9 cellular contexts compared by ENCODE assay signal in genomic region chr7:130008941-130009847, GRCh38. TPM values are rescaled to one million over a fixed set of nuclear protein-coding genes. Genes with fewer than 3 reads are reported as not detected.
DNase-seq lines count a peak whose midpoint lies in the region; ATAC-seq and TF ChIP-seq lines count a peak whose summit lies in the region.
"Had no signal": no experiment of that assay in that cellular context is flagged by ENCODE, and none has a peak within 500 bp of the region (broad histone marks: within the 10 kb centered on the region; RNA-seq: fewer than 3 reads in every experiment).

No MANE protein-coding gene starts in this region.

- H3K9me3 ChIP-seq in thyroid gland (no peaks in the 10 kb centered on the region), A673 (ENCODE audit: low read depth, low read length, poor library complexity, severe bottlenecking) (no peaks in the 10 kb centered on the region)

- no peak for ATAC-seq in HG03432 (IDR thresholded peaks at IDR 0.05; ENCODE audit: unreplicated experiment)

- DNase-seq in NCI-H510A treated with DMSO at 0.1 percent for 48 hours (lab: John Stamatoyannopoulos, UW) (peak; percentile 4), NCI-H510A (lab: John Stamatoyannopoulos, UW) (no peak), SK-MEL-5 (ENCODE audit: low read depth, low spot score) (peak; percentile 61), glomerular visceral epithelial cell (ENCODE audit: extremely low spot score) (peak; percentile 85), thyroid gland (peak; percentile 94 to 95), KG1 (lab: John Stamatoyannopoulos, UW) (no peak), A673 (ENCODE audit: low spot score) (no peak)
- DNase-seq: NCI-H526 treated with DMSO at 0.1 percent for 48 hours had no signal

- in situ Hi-C loops in SK-MEL-5 (cut with HindIII; ENCODE audit: low pct_unique_long_range_greater_than_20kb, low sequenced_read_pairs), result no loop called here

- CTCF ChIA-PET in A673 (lab: Charles Lee), result no interaction called here

- no TSS peak for BruUV-seq in A673 (replicated peaks; lab: Mats Ljungman, UMichigan)

- H3K4me1 ChIP-seq in thyroid gland, result peaks cover 8 to 27% of the 10 kb centered on the region in 2 donors
- H3K4me1 ChIP-seq in A673 (ENCODE audit: insufficient read depth, low read length, poor library complexity, severe bottlenecking), result no peaks in the 10 kb centered on the region

- TF ChIP-seq CTCF in thyroid gland (IDR thresholded peaks at IDR 0.05) (no peak), A673 (conservative IDR thresholded peaks at IDR 0.05; ENCODE audit: low read depth, low read length) (no peak)

- TF ChIP-seq POLR2A in thyroid gland (IDR thresholded peaks at IDR 0.05), result peak in 1 of 2 donors; percentile 20

- intact Hi-C loops in thyroid gland (cut with DNase I), result no loop called here
- intact Hi-C loops in A673 (cut with micrococcal nuclease; ENCODE audit: unreplicated experiment), result no loop called here

- POLR2A ChIA-PET in A673 (lab: Charles Lee; ENCODE audit: low non-redundant PET), result interaction anchor here (0.7 kb wide), 1 partner anchor 50 kb away, joined by 4 read pairs; no protein-coding TSS in a partner anchor

- WGBS in thyroid gland, 2 donors, result 51 to 55% methylated on average over 8 of the region's 8 CpGs

- H3K36me3 ChIP-seq in thyroid gland, result no peaks in the 10 kb centered on the region
- H3K36me3 ChIP-seq in A673 (ENCODE audit: insufficient read depth, low read length, poor library complexity, severe bottlenecking), result no peaks in the 10 kb centered on the region

- H3K4me3 ChIP-seq in thyroid gland (replicated peaks in 1 of 3) (no peak overlapping the region), A673 (ENCODE audit: low read depth, low read length, poor library complexity, severe bottlenecking) (no peak overlapping the region)

- H3K27me3 ChIP-seq in thyroid gland (no peaks in the 10 kb centered on the region), A673 (replicated peaks; ENCODE audit: insufficient read depth, low read depth, low read length, poor library complexity) (no peaks in the 10 kb centered on the region)

- H3K27ac ChIP-seq in thyroid gland (peak overlapping the region; percentile 83 to 94 (median 90)), A673 (ENCODE audit: low read depth, low read length, poor library complexity, severe bottlenecking) (no peak overlapping the region)

RNA-seq across cellular contexts. Expression of gene ZC3HC1, which starts 42.0 kb away (rescaled TPM):
- total RNA-seq in SK-MEL-5 (2014; rRNA removed; shearing (Covaris generic)), result 41.4 and 47.1 TPM in 2 replicates
- polyA plus RNA-seq in SK-MEL-5 (2015; cell fraction: cytosol; rRNA removed), result 32.7 and 36.5 TPM in 2 replicates
- 37.9 and 40.1 TPM in 2 replicates for polyA plus RNA-seq in SK-MEL-5 (2015; cell fraction: nucleus; rRNA removed)
- total RNA-seq in thyroid gland (10 to 100 TPM; 11.8 to 17.9 (median 16.7) TPM), A673 (2021) (34.1 and 40.7 TPM in 2 replicates)

RNA-seq across cellular contexts. Expression of gene UBE2H, which starts 56.4 kb away (rescaled TPM):
- 37.4 and 40.5 TPM in 2 replicates for total RNA-seq in SK-MEL-5 (2014; rRNA removed; shearing (Covaris generic))
- 71.1 and 85.0 TPM in 2 replicates for polyA plus RNA-seq in SK-MEL-5 (2015; cell fraction: cytosol; rRNA removed)
- 43.6 and 48.0 TPM in 2 replicates for polyA plus RNA-seq in SK-MEL-5 (2015; cell fraction: nucleus; rRNA removed)
- total RNA-seq in thyroid gland (100 to 1,000 TPM in 3 of 4 donors, 10 to 100 TPM in 1; 97.7 to 156 (median 122) TPM), A673 (2021) (28.8 and 35.2 TPM in 2 replicates)

Comparison
In these comparisons a context has a peak if more than half of its experiments do, and no peak if none do; other contexts are left out.
1. DNase-seq: peak in NCI-H510A treated with DMSO at 0.1 percent for 48 hours (single experiment), SK-MEL-5 (single experiment), glomerular visceral epithelial cell (single experiment) and thyroid gland (2 of 2); none in NCI-H510A (single experiment), KG1 (single experiment) and A673 (single experiment).